14 cellular contexts compared by ENCODE assay signal in genomic region chr4:112732142-112732541, GRCh38.
DNase-seq lines count a peak whose midpoint lies in the region; ATAC-seq and TF ChIP-seq lines count a peak whose summit lies in the region.
"Had no signal": no experiment of that assay in that cellular context is flagged by ENCODE, and none has a peak within 500 bp of the region (broad histone marks: within the 10 kb centered on the region; RNA-seq: fewer than 3 reads in every experiment).

No MANE protein-coding gene starts in this region.

- no peak overlapping the region for H2BK15ac ChIP-seq in H9 (ENCODE audit: low read depth, low read length)

- no peaks in the 10 kb centered on the region for H3K9me3 ChIP-seq in H9 (ENCODE audit: control insufficient read depth, low read depth, low read length)
- H3K9me3 ChIP-seq in OCI-LY3 (ENCODE audit: insufficient read depth, low read length): no peaks in the 10 kb centered on the region
- no peaks in the 10 kb centered on the region for H3K9me3 ChIP-seq in esophagus muscularis mucosa
- H3K9me3 ChIP-seq in trophoblast cell (ENCODE audit: insufficient read depth, low read depth, low read length): no peaks in the 10 kb centered on the region
- H3K9me3 ChIP-seq in transverse colon: no peaks in the 10 kb centered on the region
- H3K9me3 ChIP-seq: A549, BE2C had no signal

- no peak overlapping the region for H3T11ph ChIP-seq in H9 (ENCODE audit: low read length)

- H3K4me3 ChIP-seq in OCI-LY3 (ENCODE audit: low read length) (no peak overlapping the region), esophagus muscularis mucosa (no peak overlapping the region), trophoblast cell (ENCODE audit: low read depth, low read length) (no peak overlapping the region), transverse colon (no peak overlapping the region)
- H3K4me3 ChIP-seq: A549, K562 had no signal

- no peak for TF ChIP-seq EP300 in esophagus muscularis mucosa (IDR thresholded peaks at IDR 0.05)
- TF ChIP-seq EP300 in transverse colon (IDR thresholded peaks at IDR 0.05; ENCODE audit: low read depth): no peak

- H2BK12ac ChIP-seq in H9 (ENCODE audit: insufficient read length, low read depth, low read length) (no peak overlapping the region), trophoblast cell (ENCODE audit: low read length) (no peak overlapping the region)

- H3K4me1 Mint-ChIP-seq in H9: peaks cover 34 to 35% of the 10 kb centered on the region in 2 experiments

- H4K8ac ChIP-seq in H9 (replicated peaks; ENCODE audit: insufficient read length, low read depth, low read length) (no peak overlapping the region), trophoblast cell (ENCODE audit: low read depth, low read length) (no peak overlapping the region)

- WGBS in H9 (ENCODE audit: extremely low coverage, insufficient read length, low lambda C conversion rate): no CpG with 5 or more reads among the region's 2 CpGs
- 96% methylated on average over 2 of the region's 2 CpGs for WGBS in esophagus muscularis mucosa
- WGBS in trophoblast cell (ENCODE audit: extremely low coverage, insufficient coverage, insufficient read length): no CpG with 5 or more reads among the region's 2 CpGs
- 82 to 85% methylated on average over 2 of the region's 2 CpGs for WGBS in transverse colon (ENCODE audit: low coverage in 1 of 2), 2 donors

- no peak overlapping the region for H4K91ac ChIP-seq in H9 (ENCODE audit: insufficient read length, low read depth, low read length)
- no peak overlapping the region for H4K91ac ChIP-seq in trophoblast cell (ENCODE audit: low read depth, low read length)

- H3K4ac ChIP-seq in H9 (ENCODE audit: low read depth, low read length) (no peak overlapping the region), trophoblast cell (ENCODE audit: low read depth, low read length) (no peak overlapping the region)

- in situ Hi-C loops in transverse colon (cut with MboI; ENCODE audit: low pct_ligation_motif_present in 1 of 4, low pct_unique_long_range_greater_than_20kb in 1 of 4, low sequenced_read_pairs in 3 of 4): no loop called here
- in situ Hi-C loops in KBM-7 (cut with MboI; ENCODE audit: low pct_unique_long_range_greater_than_20kb, low sequenced_read_pairs): no loop called here

- H4K5ac ChIP-seq in H9 (ENCODE audit: insufficient read length, low read depth, low read length): no peak overlapping the region

- H3K4me1 ChIP-seq in H9 (ENCODE audit: insufficient read depth, low read length) (peaks cover 2% of the 10 kb centered on the region; the same call in 1 of the 2 replicates), OCI-LY3 (ENCODE audit: low read length) (peaks cover 38% of the 10 kb centered on the region), esophagus muscularis mucosa (no peaks in the 10 kb centered on the region), trophoblast cell (ENCODE audit: control insufficient read depth in 1 of 2, insufficient read depth in 2 of 2, low read length in 2 of 2) (no peaks in the 10 kb centered on the region), transverse colon (no peaks in the 10 kb centered on the region)
- H3K4me1 ChIP-seq: A549 had no signal

- H3K14ac ChIP-seq in H9 (ENCODE audit: insufficient read depth, low read length) (no peak overlapping the region), trophoblast cell (ENCODE audit: low read length) (no peak overlapping the region)

- H3K27ac ChIP-seq in H9 (ENCODE audit: insufficient read length, low read depth, low read length) (no peak overlapping the region), OCI-LY3 (ENCODE audit: low read length) (no peak overlapping the region), esophagus muscularis mucosa (replicated peaks in 1 of 4) (no peak overlapping the region), trophoblast cell (ENCODE audit: low read depth, low read length) (no peak overlapping the region), transverse colon (no peak overlapping the region)
- H3K27ac ChIP-seq: A549, C4-2B had no signal

- H3K9ac ChIP-seq in H9 (ENCODE audit: extremely low read depth, insufficient read length, low read length): no peak overlapping the region
- no peak overlapping the region for H3K9ac ChIP-seq in OCI-LY3 (ENCODE audit: low read length)
- no peak overlapping the region for H3K9ac ChIP-seq in trophoblast cell (ENCODE audit: low read length)

- H3K27ac Mint-ChIP-seq in H9: peak overlapping the region; percentile 61 to 91 (median 70); a peak in 6 of 7 replicates
- H3K27ac Mint-ChIP-seq: CD4-positive, alpha-beta memory T cell had no signal

- H3K4me2 ChIP-seq in H9 (ENCODE audit: insufficient read depth, insufficient read length, low read length) (no peak overlapping the region), OCI-LY3 (ENCODE audit: low read length) (peak overlapping the region; percentile 13; the same call in 1 of the 2 replicates), trophoblast cell (ENCODE audit: low read length) (no peak overlapping the region)
- H3K4me2 ChIP-seq: A549 had no signal

- H3K36me3 Mint-ChIP-seq in H9 (ENCODE audit: insufficient read depth in 1 of 3, low read depth in 3 of 3): peaks cover 0 to 11% (median 5%) of the 10 kb centered on the region in 3 experiments; a peak in 4 of 7 replicates
- H3K36me3 Mint-ChIP-seq: CD4-positive, alpha-beta memory T cell had no signal

- no peak overlapping the region for H2BK20ac ChIP-seq in H9 (ENCODE audit: low read depth, low read length, poor library complexity, severe bottlenecking)

- no peak for ATAC-seq in HG03565 (IDR thresholded peaks at IDR 0.05; ENCODE audit: unreplicated experiment)
- ATAC-seq: A549, HCT116 had no signal

- H3K27me3 ChIP-seq in H9 (ENCODE audit: insufficient read depth, low read length): no peaks in the 10 kb centered on the region
- H3K27me3 ChIP-seq in OCI-LY3 (ENCODE audit: low read depth, low read length): no peaks in the 10 kb centered on the region
- no peaks in the 10 kb centered on the region for H3K27me3 ChIP-seq in esophagus muscularis mucosa
- H3K27me3 ChIP-seq in trophoblast cell (ENCODE audit: insufficient read depth, low read length): no peaks in the 10 kb centered on the region
- no peaks in the 10 kb centered on the region for H3K27me3 ChIP-seq in transverse colon
- H3K27me3 ChIP-seq: BE2C had no signal

- no peak overlapping the region for H3K4me3 Mint-ChIP-seq in H9
- H3K4me3 Mint-ChIP-seq: CD4-positive, alpha-beta memory T cell had no signal

- H3K23ac ChIP-seq in H9 (ENCODE audit: insufficient read length, low read depth, low read length) (no peak overlapping the region), trophoblast cell (ENCODE audit: low read length) (no peak overlapping the region)

- H3K23me2 ChIP-seq in H9 (ENCODE audit: insufficient read length, low read depth, low read length, poor library complexity, severe bottlenecking): no peaks in the 10 kb centered on the region

- H4K12ac ChIP-seq in trophoblast cell (ENCODE audit: low read depth, low read length): peak overlapping the region; percentile 18

- H3K9me3 Mint-ChIP-seq in H9: no peaks in the 10 kb centered on the region

- H2AFZ ChIP-seq in H9 (ENCODE audit: low read length): no peak overlapping the region
- peak overlapping the region; percentile 72 for H2AFZ ChIP-seq in OCI-LY3 (ENCODE audit: low read depth, low read length)
- no peak overlapping the region for H2AFZ ChIP-seq in trophoblast cell (ENCODE audit: insufficient read depth, low read length, poor library complexity)

- H3K27me3 Mint-ChIP-seq in H9 (ENCODE audit: low read depth): no peaks in the 10 kb centered on the region
- H3K27me3 Mint-ChIP-seq: CD4-positive, alpha-beta memory T cell had no signal

- DNase-seq in H9: no peak
- DNase-seq in esophagus muscularis mucosa (ENCODE audit: extremely low spot score): peak; percentile 4
- DNase-seq in trophoblast cell: no peak
- DNase-seq in transverse colon: no peak
- no peak for DNase-seq in KBM-7
- DNase-seq: BE2C; CD4-positive, alpha-beta memory T cell; DMS79 had no signal

- intact Hi-C loops in esophagus muscularis mucosa (cut with DNase I): no loop called here
- intact Hi-C loops in transverse colon (cut with DNase I; ENCODE audit: low total_unique reads): no loop called here

- no peaks in the 10 kb centered on the region for H3K79me1 ChIP-seq in H9 (ENCODE audit: insufficient read depth, low read depth, low read length, poor library complexity, severe bottlenecking)
- no peaks in the 10 kb centered on the region for H3K79me1 ChIP-seq in trophoblast cell (ENCODE audit: low read length)

- TF ChIP-seq CTCF in H9 (conservative IDR thresholded peaks at IDR 0.05): no peak
- TF ChIP-seq CTCF in OCI-LY3 (IDR thresholded peaks at IDR 0.05; ENCODE audit: low read depth, low read length): no peak
- no peak for TF ChIP-seq CTCF in esophagus muscularis mucosa (IDR thresholded peaks at IDR 0.05)
- no peak for TF ChIP-seq CTCF in transverse colon (IDR thresholded peaks at IDR 0.05)

- no peak overlapping the region for H2BK5ac ChIP-seq in H9 (ENCODE audit: insufficient read length, low read length)
- H2BK5ac ChIP-seq in trophoblast cell (ENCODE audit: low read depth, low read length, poor library complexity): no peak overlapping the region

- H2AK5ac ChIP-seq in H9 (ENCODE audit: insufficient read length, low read length): no peak overlapping the region
- H2AK5ac ChIP-seq in trophoblast cell (ENCODE audit: low read length): no peak overlapping the region

- H2BK120ac ChIP-seq in H9 (ENCODE audit: low read depth, low read length, poor library complexity, severe bottlenecking) (no peak overlapping the region), trophoblast cell (ENCODE audit: insufficient read depth, low read length, poor library complexity) (no peak overlapping the region)

- H3K36me3 ChIP-seq in OCI-LY3 (replicated peaks; ENCODE audit: low read depth, low read length) (no peaks in the 10 kb centered on the region), esophagus muscularis mucosa (no peaks in the 10 kb centered on the region), trophoblast cell (ENCODE audit: control insufficient read depth in 1 of 2, insufficient read depth in 2 of 2, low read length in 2 of 2) (no peaks in the 10 kb centered on the region), transverse colon (no peaks in the 10 kb centered on the region)
- H3K36me3 ChIP-seq: BE2C had no signal

- no peak overlapping the region for H3K56ac ChIP-seq in H9 (ENCODE audit: insufficient read length, low read depth, low read length)

- H3K79me2 ChIP-seq in H9 (ENCODE audit: insufficient read depth, low read length) (no peaks in the 10 kb centered on the region), OCI-LY3 (ENCODE audit: low read length) (no peaks in the 10 kb centered on the region), trophoblast cell (ENCODE audit: control insufficient read depth, insufficient read depth, low read length, poor library complexity) (no peaks in the 10 kb centered on the region)

- H4K20me1 ChIP-seq in H9 (ENCODE audit: control insufficient read depth, insufficient read depth, insufficient read length) (no peaks in the 10 kb centered on the region), OCI-LY3 (ENCODE audit: insufficient read depth, low read length) (no peaks in the 10 kb centered on the region)

- H3K18ac ChIP-seq in H9 (ENCODE audit: insufficient read length, low read depth, low read length) (no peak overlapping the region), trophoblast cell (ENCODE audit: low read length) (no peak overlapping the region)

- TF ChIP-seq POLR2A in esophagus muscularis mucosa (IDR thresholded peaks at IDR 0.05; ENCODE audit: low read depth) (no peak), transverse colon (IDR thresholded peaks at IDR 0.05) (no peak)
